1 cellular context compared by ENCODE assay signal in the genomic region with DNA sequence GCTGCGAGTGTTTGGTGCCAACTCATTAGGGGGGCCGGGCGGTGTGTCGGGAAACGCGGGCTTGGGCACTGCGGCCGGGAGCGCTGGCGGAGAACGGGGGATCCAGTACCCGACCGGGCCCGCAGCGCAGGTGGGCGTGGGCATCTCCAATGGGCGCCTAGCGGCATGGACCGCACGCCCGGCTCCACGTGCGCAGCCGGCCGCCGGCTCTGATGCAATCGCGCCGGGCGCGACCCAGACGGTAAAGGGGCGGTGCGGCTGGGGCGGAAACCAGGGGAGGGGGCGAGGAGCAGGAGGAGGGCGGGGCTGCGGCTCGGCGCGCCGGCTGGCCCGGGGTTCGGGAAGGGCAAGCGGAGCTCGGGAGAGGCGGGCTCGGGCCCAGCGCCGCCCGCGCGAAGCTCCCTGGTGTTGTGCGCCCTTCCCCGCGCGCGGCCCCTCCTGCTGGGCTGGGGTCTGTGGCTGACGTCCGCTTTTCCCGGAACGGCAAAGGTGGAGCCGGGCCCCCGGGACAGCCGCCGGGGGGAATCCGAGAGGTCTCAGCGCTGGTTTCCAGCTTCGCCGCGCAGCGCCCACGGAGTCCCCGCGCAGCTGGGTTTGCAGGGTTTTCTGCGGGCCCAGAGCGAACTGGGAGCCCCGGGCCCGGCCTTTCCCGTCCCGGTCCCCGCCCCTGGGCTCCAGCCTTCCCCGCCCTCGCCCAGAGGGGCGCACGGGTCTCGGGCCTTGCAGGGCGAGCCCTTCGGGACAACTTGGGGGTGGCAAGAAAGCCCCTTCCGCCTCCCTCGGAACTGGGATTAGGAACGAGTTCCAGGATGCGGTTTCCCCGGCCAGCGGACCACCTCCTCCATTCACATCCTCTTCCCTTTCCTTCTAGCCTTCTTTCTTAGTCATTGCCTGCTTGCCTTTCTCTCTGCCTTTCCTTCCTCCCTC.
TF ChIP-seq lines count a peak whose summit lies in the region.

No MANE protein-coding gene starts in this region.

TF ChIP-seq in HepG2, 621 proteins besides CTCF, POLR2A, EP300 and RAD21 (continued from another document and continues in another):
- peak; percentile 98 for TF ChIP-seq SKIL (CRISPR knock-in tag; IDR thresholded peaks at IDR 0.05; ENCODE audit: borderline replicate concordance)
- no peak for TF ChIP-seq SOX6 (IDR thresholded peaks at IDR 0.05)
- TF ChIP-seq SOX6 (CRISPR knock-in tag; IDR thresholded peaks at IDR 0.05) = peak; percentile 81
- peak; percentile 93 for TF ChIP-seq RBFOX2 (IDR thresholded peaks at IDR 0.05; ENCODE audit: low read depth, low read length)
- TF ChIP-seq TAF1 (CRISPR knock-in tag; IDR thresholded peaks at IDR 0.05) = peak; percentile 57
- no peak for TF ChIP-seq CENPX (CRISPR knock-in tag; IDR thresholded peaks at IDR 0.05)
- TF ChIP-seq NR2F1 (CRISPR knock-in tag; IDR thresholded peaks at IDR 0.05) = peak in 1 of 2 experiments; percentile 40; a peak in 1 of 4 replicates
- no peak for TF ChIP-seq ZNF335 (CRISPR knock-in tag; IDR thresholded peaks at IDR 0.05)
- peak; percentile 93 for TF ChIP-seq REPIN1 (CRISPR knock-in tag; IDR thresholded peaks at IDR 0.05; ENCODE audit: borderline replicate concordance, low read depth)
- peak; percentile 86; the same call in 1 of the 2 replicates for TF ChIP-seq ZNF234 (CRISPR knock-in tag; conservative IDR thresholded peaks at IDR 0.05)
- no peak for TF ChIP-seq NFE2L1 (CRISPR knock-in tag; IDR thresholded peaks at IDR 0.05; ENCODE audit: borderline replicate concordance)
- TF ChIP-seq, protein P1, sequence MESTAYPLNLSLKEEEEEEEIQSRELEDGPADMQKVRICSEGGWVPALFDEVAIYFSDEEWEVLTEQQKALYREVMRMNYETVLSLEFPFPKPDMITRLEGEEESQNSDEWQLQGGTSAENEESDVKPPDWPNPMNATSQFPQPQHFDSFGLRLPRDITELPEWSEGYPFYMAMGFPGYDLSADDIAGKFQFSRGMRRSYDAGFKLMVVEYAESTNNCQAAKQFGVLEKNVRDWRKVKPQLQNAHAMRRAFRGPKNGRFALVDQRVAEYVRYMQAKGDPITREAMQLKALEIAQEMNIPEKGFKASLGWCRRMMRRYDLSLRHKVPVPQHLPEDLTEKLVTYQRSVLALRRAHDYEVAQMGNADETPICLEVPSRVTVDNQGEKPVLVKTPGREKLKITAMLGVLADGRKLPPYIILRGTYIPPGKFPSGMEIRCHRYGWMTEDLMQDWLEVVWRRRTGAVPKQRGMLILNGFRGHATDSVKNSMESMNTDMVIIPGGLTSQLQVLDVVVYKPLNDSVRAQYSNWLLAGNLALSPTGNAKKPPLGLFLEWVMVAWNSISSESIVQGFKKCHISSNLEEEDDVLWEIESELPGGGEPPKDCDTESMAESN (CRISPR knock-in tag; conservative IDR thresholded peaks at IDR 0.05) = peak; percentile 99
- TF ChIP-seq, protein P2, sequence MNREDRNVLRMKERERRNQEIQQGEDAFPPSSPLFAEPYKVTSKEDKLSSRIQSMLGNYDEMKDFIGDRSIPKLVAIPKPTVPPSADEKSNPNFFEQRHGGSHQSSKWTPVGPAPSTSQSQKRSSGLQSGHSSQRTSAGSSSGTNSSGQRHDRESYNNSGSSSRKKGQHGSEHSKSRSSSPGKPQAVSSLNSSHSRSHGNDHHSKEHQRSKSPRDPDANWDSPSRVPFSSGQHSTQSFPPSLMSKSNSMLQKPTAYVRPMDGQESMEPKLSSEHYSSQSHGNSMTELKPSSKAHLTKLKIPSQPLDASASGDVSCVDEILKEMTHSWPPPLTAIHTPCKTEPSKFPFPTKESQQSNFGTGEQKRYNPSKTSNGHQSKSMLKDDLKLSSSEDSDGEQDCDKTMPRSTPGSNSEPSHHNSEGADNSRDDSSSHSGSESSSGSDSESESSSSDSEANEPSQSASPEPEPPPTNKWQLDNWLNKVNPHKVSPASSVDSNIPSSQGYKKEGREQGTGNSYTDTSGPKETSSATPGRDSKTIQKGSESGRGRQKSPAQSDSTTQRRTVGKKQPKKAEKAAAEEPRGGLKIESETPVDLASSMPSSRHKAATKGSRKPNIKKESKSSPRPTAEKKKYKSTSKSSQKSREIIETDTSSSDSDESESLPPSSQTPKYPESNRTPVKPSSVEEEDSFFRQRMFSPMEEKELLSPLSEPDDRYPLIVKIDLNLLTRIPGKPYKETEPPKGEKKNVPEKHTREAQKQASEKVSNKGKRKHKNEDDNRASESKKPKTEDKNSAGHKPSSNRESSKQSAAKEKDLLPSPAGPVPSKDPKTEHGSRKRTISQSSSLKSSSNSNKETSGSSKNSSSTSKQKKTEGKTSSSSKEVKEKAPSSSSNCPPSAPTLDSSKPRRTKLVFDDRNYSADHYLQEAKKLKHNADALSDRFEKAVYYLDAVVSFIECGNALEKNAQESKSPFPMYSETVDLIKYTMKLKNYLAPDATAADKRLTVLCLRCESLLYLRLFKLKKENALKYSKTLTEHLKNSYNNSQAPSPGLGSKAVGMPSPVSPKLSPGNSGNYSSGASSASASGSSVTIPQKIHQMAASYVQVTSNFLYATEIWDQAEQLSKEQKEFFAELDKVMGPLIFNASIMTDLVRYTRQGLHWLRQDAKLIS (CRISPR knock-in tag; IDR thresholded peaks at IDR 0.05) = no peak
- no peak; the same call in 1 of the 2 replicates for TF ChIP-seq ZNF615 (CRISPR knock-in tag; IDR thresholded peaks at IDR 0.05; ENCODE audit: borderline replicate concordance)
- TF ChIP-seq SMARCC2 (IDR thresholded peaks at IDR 0.05) = no peak
- no peak for TF ChIP-seq ZNF562 (CRISPR knock-in tag; IDR thresholded peaks at IDR 0.05; ENCODE audit: borderline replicate concordance)
- no peak for TF ChIP-seq SATB2 (CRISPR knock-in tag; IDR thresholded peaks at IDR 0.05)
- peak; percentile 92 for TF ChIP-seq MTA1 (CRISPR knock-in tag; IDR thresholded peaks at IDR 0.05; ENCODE audit: borderline replicate concordance)
- TF ChIP-seq TOE1 (CRISPR knock-in tag; IDR thresholded peaks at IDR 0.05) = no peak
- peak; percentile 71; the same call in 1 of the 2 replicates for TF ChIP-seq MEIS2 (CRISPR knock-in tag; IDR thresholded peaks at IDR 0.05)
- peak; percentile 92 for TF ChIP-seq TFDP1 (CRISPR knock-in tag; IDR thresholded peaks at IDR 0.05; ENCODE audit: borderline replicate concordance)
- TF ChIP-seq, protein P3, sequence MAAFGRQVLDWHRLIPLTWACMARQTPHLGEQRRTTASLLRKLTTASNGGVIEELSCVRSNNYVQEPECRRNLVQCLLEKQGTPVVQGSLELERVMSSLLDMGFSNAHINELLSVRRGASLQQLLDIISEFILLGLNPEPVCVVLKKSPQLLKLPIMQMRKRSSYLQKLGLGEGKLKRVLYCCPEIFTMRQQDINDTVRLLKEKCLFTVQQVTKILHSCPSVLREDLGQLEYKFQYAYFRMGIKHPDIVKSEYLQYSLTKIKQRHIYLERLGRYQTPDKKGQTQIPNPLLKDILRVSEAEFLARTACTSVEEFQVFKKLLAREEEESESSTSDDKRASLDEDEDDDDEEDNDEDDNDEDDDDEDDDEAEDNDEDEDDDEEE (CRISPR knock-in tag; IDR thresholded peaks at IDR 0.05) = no peak; the same call in none of the 2 replicates
- 0 out of 2 replicates have a peak, but pooled peaks have one; percentile 75 for TF ChIP-seq IRX3 (CRISPR knock-in tag; IDR thresholded peaks at IDR 0.05; ENCODE audit: borderline replicate concordance, low read depth)
- peak; percentile 85; the same call in 1 of the 2 replicates for TF ChIP-seq ZSCAN9 (CRISPR knock-in tag; IDR thresholded peaks at IDR 0.05; ENCODE audit: borderline replicate concordance)
- TF ChIP-seq MAZ (IDR thresholded peaks at IDR 0.05; ENCODE audit: borderline replicate concordance, low read depth, low read length) = peak; percentile 97
- TF ChIP-seq MAZ (CRISPR knock-in tag; IDR thresholded peaks at IDR 0.05; ENCODE audit: low read depth) = peak; percentile 99
- peak; percentile 76 for TF ChIP-seq YY1 (IDR thresholded peaks at IDR 0.05; ENCODE audit: insufficient read depth, insufficient replicate concordance, low read depth, low read length)
- peak; percentile 76; the same call in 1 of the 2 replicates for TF ChIP-seq SALL2 (CRISPR knock-in tag; IDR thresholded peaks at IDR 0.05)
- peak; percentile 82; the same call in 1 of the 2 replicates for TF ChIP-seq ZBTB38 (CRISPR knock-in tag; IDR thresholded peaks at IDR 0.05)
- TF ChIP-seq ATF3 (CRISPR knock-in tag; IDR thresholded peaks at IDR 0.05) = peak; percentile 97
- no peak for TF ChIP-seq ZNF7 (CRISPR knock-in tag; IDR thresholded peaks at IDR 0.05)
- TF ChIP-seq THYN1 (CRISPR knock-in tag; IDR thresholded peaks at IDR 0.05; ENCODE audit: borderline replicate concordance, low read depth) = no peak
- peak; percentile 94 for TF ChIP-seq ZNF547 (CRISPR knock-in tag; IDR thresholded peaks at IDR 0.05)
- peak; percentile 37; the same call in 1 of the 2 replicates for TF ChIP-seq ZNF317 (CRISPR knock-in tag; IDR thresholded peaks at IDR 0.05)
- TF ChIP-seq SYNCRIP (IDR thresholded peaks at IDR 0.05; ENCODE audit: insufficient read depth, low read depth, low read length) = no peak
- 0 out of 2 replicates have a peak, but pooled peaks have one; percentile 45 for TF ChIP-seq SP2 (CRISPR knock-in tag; IDR thresholded peaks at IDR 0.05)
- TF ChIP-seq ZNF652 (CRISPR knock-in tag; IDR thresholded peaks at IDR 0.05; ENCODE audit: borderline replicate concordance, low read depth) = no peak
- peak; percentile 60 for TF ChIP-seq HES4 (CRISPR knock-in tag; IDR thresholded peaks at IDR 0.05; ENCODE audit: borderline replicate concordance)
- peak; percentile 29; the same call in 1 of the 2 replicates for TF ChIP-seq ZNF280D (CRISPR knock-in tag; IDR thresholded peaks at IDR 0.05)
- 0 out of 2 replicates have a peak, but pooled peaks have one; percentile 31 for TF ChIP-seq JUN (CRISPR knock-in tag; IDR thresholded peaks at IDR 0.05)
- TF ChIP-seq MTF2 (CRISPR knock-in tag; IDR thresholded peaks at IDR 0.05; ENCODE audit: borderline replicate concordance) = peak; percentile 58
- no peak for TF ChIP-seq PCBP2 (optimal IDR thresholded peaks at IDR 0.05; ENCODE audit: low read depth, low read length, poor library complexity, severe bottlenecking)
- peak; percentile 85; the same call in 1 of the 2 replicates for TF ChIP-seq KLF11 (CRISPR knock-in tag; IDR thresholded peaks at IDR 0.05)
- TF ChIP-seq NR2F2 (IDR thresholded peaks at IDR 0.05; ENCODE audit: borderline replicate concordance, low read depth) = peak; percentile 51; the same call in 1 of the 2 replicates
- TF ChIP-seq ZSCAN31 (CRISPR knock-in tag; IDR thresholded peaks at IDR 0.05; ENCODE audit: low read depth) = peak; percentile 67; the same call in 1 of the 2 replicates
- 0 out of 2 replicates have a peak, but pooled peaks have one; percentile 77 for TF ChIP-seq MED13 (CRISPR knock-in tag; IDR thresholded peaks at IDR 0.05)
- no peak for TF ChIP-seq RFXANK (CRISPR knock-in tag; IDR thresholded peaks at IDR 0.05)
